9 cellular contexts compared by ENCODE assay signal in the genomic region with DNA sequence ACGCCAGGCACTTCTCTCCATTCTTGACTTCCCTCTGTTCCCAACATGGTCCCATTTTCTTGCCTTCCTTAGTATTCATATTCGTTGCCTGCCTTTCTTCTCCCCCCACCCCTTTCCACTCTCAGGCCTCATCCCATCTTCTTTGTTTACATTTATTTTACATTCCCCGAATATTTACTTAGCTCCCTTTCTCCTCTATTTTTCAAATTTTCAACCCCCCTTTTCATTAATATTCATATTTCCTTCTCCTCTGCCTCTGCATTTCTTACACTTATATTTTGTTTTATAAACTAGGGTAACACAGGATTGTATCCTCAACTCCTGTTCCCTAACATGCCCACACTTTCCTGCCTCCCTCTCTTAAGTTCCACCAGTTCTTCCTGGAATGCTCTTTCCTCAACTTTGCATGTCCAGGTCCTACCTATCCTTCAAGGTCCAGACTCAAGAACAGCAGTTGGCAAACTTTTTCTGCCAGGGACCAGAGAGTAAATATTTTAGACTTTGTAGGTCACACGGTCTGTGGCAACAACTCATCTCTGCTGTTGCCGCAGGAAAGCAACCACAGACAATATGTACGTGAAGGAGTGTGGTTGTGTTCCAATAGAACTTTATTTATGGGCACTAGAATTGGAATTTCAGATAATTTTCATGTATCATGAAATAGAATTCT. TPM values are rescaled to one million over a fixed set of nuclear protein-coding genes. Genes with fewer than 3 reads are reported as not detected.
DNase-seq lines count a peak whose midpoint lies in the region; ATAC-seq, FAIRE-seq and TF ChIP-seq lines count a peak whose summit lies in the region.
"Had no signal": no experiment of that assay in that cellular context is flagged by ENCODE, and none has a peak within 500 bp of the region (broad histone marks: within the 10 kb centered on the region; RNA-seq: fewer than 3 reads in every experiment).

No MANE protein-coding gene starts in this region.

- H3K27ac Mint-ChIP-seq in T-helper 1 cell treated with Interleukin-12 subunit alpha and Interleukin-12 subunit beta and Interleukin-4 antibody, amounts not matched to agents 30 μg/mL and 1 μg/mL, for 36 hours, result peak overlapping the region; percentile 86
- peak overlapping the region; percentile 89 for H3K27ac Mint-ChIP-seq in activated T-helper 17 cell treated with anti-CD3 and anti-CD28 coated beads, Interleukin-2, amount 50 U/mL, for 72 hours
- peak overlapping the region; percentile 83 to 96 (median 91) for H3K27ac Mint-ChIP-seq in immature natural killer cell

- 45% methylated on average over 6 of the region's 6 CpGs for WGBS in suprapubic skin

- H3K9me3 ChIP-seq in suprapubic skin, result no peaks in the 10 kb centered on the region

- TF ChIP-seq CTCF in suprapubic skin (IDR thresholded peaks at IDR 0.05), result no peak

- TF ChIP-seq POLR2A in suprapubic skin (IDR thresholded peaks at IDR 0.05), result no peak

- peak overlapping the region; percentile 89 for H3K4me3 Mint-ChIP-seq in T-helper 1 cell treated with Interleukin-12 subunit alpha and Interleukin-12 subunit beta and Interleukin-4 antibody, amounts not matched to agents 30 μg/mL and 1 μg/mL, for 36 hours
- peak overlapping the region; percentile 95 for H3K4me3 Mint-ChIP-seq in activated T-helper 17 cell treated with anti-CD3 and anti-CD28 coated beads, Interleukin-2, amount 50 U/mL, for 72 hours
- peak overlapping the region; percentile 89 to 94 (median 92) for H3K4me3 Mint-ChIP-seq in immature natural killer cell

- POLR2A ChIA-PET in HEK293T (lab: Yijun Ruan, JAX), result interaction anchor here (0.9 to 1.7 kb wide), 8 partner anchors 9 to 120 kb away, joined by 3 to 17 read pairs (median 4); no protein-coding TSS in a partner anchor

- H3K4me1 Mint-ChIP-seq in T-helper 1 cell treated with Interleukin-12 subunit alpha and Interleukin-12 subunit beta and Interleukin-4 antibody, amounts not matched to agents 30 μg/mL and 1 μg/mL, for 36 hours (ENCODE audit: low read depth), result peaks cover 36% of the 10 kb centered on the region
- peaks cover 33% of the 10 kb centered on the region for H3K4me1 Mint-ChIP-seq in activated T-helper 17 cell treated with anti-CD3 and anti-CD28 coated beads, Interleukin-2, amount 50 U/mL, for 72 hours
- peaks cover 38 to 46% of the 10 kb centered on the region in 2 donors for H3K4me1 Mint-ChIP-seq in immature natural killer cell

- H3K27me3 ChIP-seq in suprapubic skin, result no peaks in the 10 kb centered on the region

- FAIRE-seq in frontal cortex (lab: Jason Lieb, UNC), result no peak
- FAIRE-seq: RCC 7860 had no signal

- peak overlapping the region; percentile 79 for H3K4me3 ChIP-seq in suprapubic skin

- peaks cover 8% of the 10 kb centered on the region for H3K27me3 Mint-ChIP-seq in T-helper 1 cell treated with Interleukin-12 subunit alpha and Interleukin-12 subunit beta and Interleukin-4 antibody, amounts not matched to agents 30 μg/mL and 1 μg/mL, for 36 hours (ENCODE audit: low read depth)
- H3K27me3 Mint-ChIP-seq in activated T-helper 17 cell treated with anti-CD3 and anti-CD28 coated beads, Interleukin-2, amount 50 U/mL, for 72 hours, result no peaks in the 10 kb centered on the region
- H3K27me3 Mint-ChIP-seq in immature natural killer cell (ENCODE audit: low read depth in 3 of 3), result peaks cover 2 to 12% (median 2%) of the 10 kb centered on the region in 3 donors

- DNase-seq in T-helper 1 cell, result no peak
- no peak for DNase-seq in immature natural killer cell
- no peak for DNase-seq in suprapubic skin (ENCODE audit: low spot score in 2 of 2)
- no peak for DNase-seq in frontal cortex (ENCODE audit: low spot score in 2 of 2)
- DNase-seq in stimulated activated CD8-positive, alpha-beta memory T cell treated with anti-CD3 and anti-CD28 coated beads, Interleukin-4, amount 100 ng/mL, for 48 hours, result no peak
- DNase-seq in HEK293T (ENCODE audit: extremely low spot score), result no peak

- H3K4me1 ChIP-seq in suprapubic skin, result peaks cover 41% of the 10 kb centered on the region

- no peaks in the 10 kb centered on the region for H3K9me3 Mint-ChIP-seq in T-helper 1 cell treated with Interleukin-12 subunit alpha and Interleukin-12 subunit beta and Interleukin-4 antibody, amounts not matched to agents 30 μg/mL and 1 μg/mL, for 36 hours
- no peaks in the 10 kb centered on the region for H3K9me3 Mint-ChIP-seq in activated T-helper 17 cell treated with anti-CD3 and anti-CD28 coated beads, Interleukin-2, amount 50 U/mL, for 72 hours
- H3K9me3 Mint-ChIP-seq in immature natural killer cell, result no peaks in the 10 kb centered on the region

- ATAC-seq in activated T-helper 17 cell treated with anti-CD3 and anti-CD28 coated beads, Interleukin-2, amount 50 U/mL, for 72 hours (replicated peaks), result no peak

- no peak for TF ChIP-seq EP300 in suprapubic skin (IDR thresholded peaks at IDR 0.05)

- CTCF ChIA-PET in HEK293T (lab: Yijun Ruan, JAX), result no interaction called here

- peak overlapping the region; percentile 79 for H3K27ac ChIP-seq in suprapubic skin

- peaks cover 9% of the 10 kb centered on the region for H3K36me3 ChIP-seq in suprapubic skin

- peaks cover 9% of the 10 kb centered on the region for H3K36me3 Mint-ChIP-seq in T-helper 1 cell treated with Interleukin-12 subunit alpha and Interleukin-12 subunit beta and Interleukin-4 antibody, amounts not matched to agents 30 μg/mL and 1 μg/mL, for 36 hours (ENCODE audit: low read depth)
- peaks cover 35% of the 10 kb centered on the region for H3K36me3 Mint-ChIP-seq in activated T-helper 17 cell treated with anti-CD3 and anti-CD28 coated beads, Interleukin-2, amount 50 U/mL, for 72 hours (ENCODE audit: low read depth)
- peaks cover 0 to 4% (median 0%) of the 10 kb centered on the region in 3 donors for H3K36me3 Mint-ChIP-seq in immature natural killer cell

TF ChIP-seq in HEK293T, 16 proteins besides CTCF, POLR2A, EP300 and RAD21:
- TF ChIP-seq L3MBTL2 (conservative IDR thresholded peaks at IDR 0.05), result no peak
- TF ChIP-seq ARNT (IDR thresholded peaks at IDR 0.05), result no peak
- TF ChIP-seq NFRKB (IDR thresholded peaks at IDR 0.05), result no peak
- no peak for TF ChIP-seq TARDBP (IDR thresholded peaks at IDR 0.05)
- TF ChIP-seq BHLHE40 (IDR thresholded peaks at IDR 0.05; ENCODE audit: borderline replicate concordance), result no peak
- TF ChIP-seq FOXK2 (IDR thresholded peaks at IDR 0.05), result no peak
- no peak for TF ChIP-seq FOXM1 (IDR thresholded peaks at IDR 0.05; ENCODE audit: borderline replicate concordance)
- TF ChIP-seq ELF4 (IDR thresholded peaks at IDR 0.05), result no peak
- no peak for TF ChIP-seq HDGF (IDR thresholded peaks at IDR 0.05; ENCODE audit: borderline replicate concordance)
- no peak for TF ChIP-seq CTBP1 (IDR thresholded peaks at IDR 0.05; ENCODE audit: borderline replicate concordance)
- no peak for TF ChIP-seq SP1 (IDR thresholded peaks at IDR 0.05)
- TF ChIP-seq FOXA1 (IDR thresholded peaks at IDR 0.05), result no peak
- no peak for TF ChIP-seq PKNOX1 (IDR thresholded peaks at IDR 0.05)
- TF ChIP-seq SUZ12 (IDR thresholded peaks at IDR 0.05), result no peak
- no peak for TF ChIP-seq ZNF384 (IDR thresholded peaks at IDR 0.05)
- no peak for TF ChIP-seq LEF1 (IDR thresholded peaks at IDR 0.05; ENCODE audit: borderline replicate concordance)

RNA-seq across cellular contexts. Expression of gene A3GALT2, which starts 29.8 kb away (rescaled TPM):
- not detected for total RNA-seq in activated T-helper 17 cell treated with anti-CD3 and anti-CD28 coated beads, Interleukin-2, amount 50 U/mL, for 72 hours
- polyA plus RNA-seq in immature natural killer cell, result not detected
- total RNA-seq in suprapubic skin (not detected), frontal cortex (not detected)
